Comparison of ENCODE assay signal across 8 cellular contexts in the genomic region with DNA sequence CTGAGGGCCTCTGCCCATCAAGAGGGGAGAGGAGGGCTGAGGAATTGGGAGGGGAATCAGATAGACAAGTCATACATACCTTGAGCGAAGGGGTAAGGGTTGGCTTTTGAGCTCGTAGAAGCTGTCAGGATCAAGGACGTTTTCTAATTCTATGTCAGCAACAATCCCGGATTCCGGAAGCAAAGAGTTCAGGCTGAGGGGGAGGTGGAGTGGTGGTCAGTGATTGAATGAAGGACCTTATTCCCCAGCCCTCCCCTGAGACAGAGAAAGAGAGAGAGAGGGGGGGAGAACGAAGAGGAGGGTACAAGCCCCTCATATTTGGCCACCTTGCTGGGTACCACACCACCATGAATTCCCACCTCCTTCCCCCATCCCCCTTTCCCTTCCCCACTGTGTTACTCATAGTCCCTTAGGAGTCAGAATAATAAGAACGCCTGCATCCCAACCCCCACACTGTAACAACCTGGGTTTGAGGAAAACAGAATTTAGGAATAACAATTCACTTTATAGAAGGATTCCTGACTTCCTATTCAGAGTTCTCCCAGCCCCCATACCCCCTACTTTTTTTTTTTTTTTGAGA. TPM values are rescaled to one million over a fixed set of nuclear protein-coding genes. Genes with fewer than 3 reads are reported as not detected.
DNase-seq lines count a peak whose midpoint lies in the region; ATAC-seq, FAIRE-seq and TF ChIP-seq lines count a peak whose summit lies in the region.

No MANE protein-coding gene starts in this region.

- H3K36me3 ChIP-seq in K562 (ENCODE audit: control insufficient read depth, insufficient read depth, low read length) (peaks cover 35% of the 10 kb centered on the region; the same call in 2 of the 3 replicates), right lobe of liver (peaks cover 0 to 28% (median 5%) of the 10 kb centered on the region in 4 donors), upper lobe of left lung (peaks cover 3 to 36% (median 26%) of the 10 kb centered on the region in 4 donors)

- WGBS in K562 (ENCODE audit: insufficient coverage, low coverage, missing lambda C conversion rate) = 22% methylated on average over 7 of the region's 7 CpGs
- 27% methylated on average over 7 of the region's 7 CpGs for WGBS in right lobe of liver (ENCODE audit: insufficient coverage, low coverage, low lambda C conversion rate, missing lambda C conversion rate)
- 27 to 31% methylated on average over 7 of the region's 7 CpGs for WGBS in upper lobe of left lung, 2 donors

- H3K4me3 ChIP-seq in K562 = peak overlapping the region; percentile 19; the same call in 1 of the 2 replicates
- peak overlapping the region; percentile 12 to 27 (median 16) for H3K4me3 ChIP-seq in right lobe of liver
- peak overlapping the region in 2 of 4 donors; percentile 69 to 78 for H3K4me3 ChIP-seq in upper lobe of left lung

- H3K9me3 ChIP-seq in K562 (replicated peaks; ENCODE audit: control insufficient read depth, insufficient read depth, low read depth, low read length) = no peaks in the 10 kb centered on the region
- H3K9me3 ChIP-seq in right lobe of liver = no peaks in the 10 kb centered on the region
- peaks cover 0 to 5% (median 0%) of the 10 kb centered on the region in 4 donors for H3K9me3 ChIP-seq in upper lobe of left lung

- TF ChIP-seq CTCF in K562 (IDR thresholded peaks at IDR 0.05 in 2 of 3, conservative IDR thresholded peaks at IDR 0.05 in 1 of 3; ENCODE audit: insufficient read depth in 2 of 3, low read depth in 1 of 3, low read length in 3 of 3) (no peak), right lobe of liver (IDR thresholded peaks at IDR 0.05) (no peak), upper lobe of left lung (IDR thresholded peaks at IDR 0.05) (no peak)

- POLR2A ChIA-PET in K562 (lab: Yijun Ruan, JAX) = interaction anchor here (0.6 to 1.4 kb wide), 5 partner anchors 18 to 303 kb away, joined by 3 read pairs; no protein-coding TSS in a partner anchor

- H2AFZ ChIP-seq in K562 (ENCODE audit: low read depth, low read length) = no peak overlapping the region

- H4K20me1 ChIP-seq in K562 (replicated peaks; ENCODE audit: control insufficient read depth, insufficient read depth, low read length) = no peaks in the 10 kb centered on the region

- no peaks in the 10 kb centered on the region for H3K27me3 Mint-ChIP-seq in activated naive CD4-positive, alpha-beta T cell treated with anti-CD3 and anti-CD28 coated beads, Interleukin-2, amount 50 U/mL, for 24 hours

- no peak for FAIRE-seq in K562 (lab: Jason Lieb, UNC)

- peak overlapping the region; percentile 60 to 77; a peak in 3 of 4 replicates for H3K9ac ChIP-seq in K562 (ENCODE audit: insufficient read depth in 1 of 2, low read depth in 2 of 2, low read length in 2 of 2)

- H3K9me3 Mint-ChIP-seq in activated naive CD4-positive, alpha-beta T cell treated with anti-CD3 and anti-CD28 coated beads, Interleukin-2, amount 50 U/mL, for 24 hours = no peaks in the 10 kb centered on the region

- TF ChIP-seq POLR2A in K562 (conservative IDR thresholded peaks at IDR 0.05) (no peak), right lobe of liver (IDR thresholded peaks at IDR 0.05) (no peak), upper lobe of left lung (IDR thresholded peaks at IDR 0.05) (no peak)

- H3K27me3 ChIP-seq in K562 (ENCODE audit: control insufficient read depth in 2 of 2, insufficient read depth in 2 of 2, low read length in 2 of 2) (no peaks in the 10 kb centered on the region), right lobe of liver (no peaks in the 10 kb centered on the region), upper lobe of left lung (no peaks in the 10 kb centered on the region)

- CTCF ChIA-PET in K562 (lab: Yijun Ruan, JAX; ENCODE audit: low intra/inter-chr PET ratio) = no interaction called here

- H3K36me3 Mint-ChIP-seq in activated naive CD4-positive, alpha-beta T cell treated with anti-CD3 and anti-CD28 coated beads, Interleukin-2, amount 50 U/mL, for 24 hours = peaks cover 2% of the 10 kb centered on the region

- peak overlapping the region; percentile 82 for H3K27ac Mint-ChIP-seq in activated naive CD4-positive, alpha-beta T cell treated with anti-CD3 and anti-CD28 coated beads, Interleukin-2, amount 50 U/mL, for 24 hours

- H3K9me1 ChIP-seq in K562 (ENCODE audit: control insufficient read depth, insufficient read depth, low read length) = no peaks in the 10 kb centered on the region

- peak overlapping the region; percentile 74 for H3K27ac ChIP-seq in K562 (ENCODE audit: extremely low read depth, low read depth, low read length)
- H3K27ac ChIP-seq in right lobe of liver = peak overlapping the region; percentile 47 to 98 (median 63)
- H3K27ac ChIP-seq in upper lobe of left lung = peak overlapping the region; percentile 67 to 99 (median 98)

- no TSS peak for BruUV-seq in K562 (replicated peaks; lab: Mats Ljungman, UMichigan)

- H3K79me2 ChIP-seq in K562 (ENCODE audit: control insufficient read depth, insufficient read depth, low read length) = peaks cover 36% of the 10 kb centered on the region

- H3K4me3 Mint-ChIP-seq in activated naive CD4-positive, alpha-beta T cell treated with anti-CD3 and anti-CD28 coated beads, Interleukin-2, amount 50 U/mL, for 24 hours = peak overlapping the region; percentile 90

- DNase-seq in activated naive CD4-positive, alpha-beta T cell treated with Interleukin-2 at 50 U/mL for 16 hours = no peak
- DNase-seq in K562 (ENCODE audit: extremely low read depth in 1 of 4, low spot score in 3 of 4) = no peak
- DNase-seq in right lobe of liver = no peak
- no peak for DNase-seq in upper lobe of left lung
- DNase-seq in superior temporal gyrus (ENCODE audit: extremely low spot score) = no peak
- no peak for DNase-seq in stimulated activated naive CD4-positive, alpha-beta T cell (lab: John Stamatoyannopoulos, UW)

- intact Hi-C loops in K562 (cut with micrococcal nuclease) (loop anchor here (5.0 kb wide), 3 partner anchors 38 to 137 kb away; partner anchors contain the start of gene GRIPAP1), right lobe of liver (cut with DNase I) (no loop called here)

- no peak for TF ChIP-seq RAD21 in K562 (CRISPR knock-in tag; conservative IDR thresholded peaks at IDR 0.05 in 1 of 2, IDR thresholded peaks at IDR 0.05 in 1 of 2)

- no peak for ATAC-seq in K562
- ATAC-seq in right lobe of liver = no peak
- ATAC-seq in upper lobe of left lung (ENCODE audit: low FRiP score in 2 of 2) = no peak
- ATAC-seq in GM21367 (IDR thresholded peaks at IDR 0.05; ENCODE audit: unreplicated experiment) = no peak

- H3K4me1 Mint-ChIP-seq in activated naive CD4-positive, alpha-beta T cell treated with anti-CD3 and anti-CD28 coated beads, Interleukin-2, amount 50 U/mL, for 24 hours = peaks cover 35% of the 10 kb centered on the region

- H3K4me2 ChIP-seq in K562 (ENCODE audit: insufficient read depth, low read length) = peak overlapping the region; percentile 78

- H3K4me1 ChIP-seq in K562 (replicated peaks in 1 of 2; ENCODE audit: control insufficient read depth in 2 of 2, insufficient read depth in 2 of 2, low read length in 2 of 2) = peaks cover 36 to 42% of the 10 kb centered on the region in 2 experiments; a peak in 4 of 5 replicates
- peaks cover 0 to 8% (median 0%) of the 10 kb centered on the region in 4 donors for H3K4me1 ChIP-seq in right lobe of liver
- peaks cover 11 to 24% (median 16%) of the 10 kb centered on the region in 4 donors for H3K4me1 ChIP-seq in upper lobe of left lung

- TF ChIP-seq EP300 in K562 (IDR thresholded peaks at IDR 0.05; ENCODE audit: low read length) (no peak), upper lobe of left lung (IDR thresholded peaks at IDR 0.05) (no peak)

- in situ Hi-C loops in K562 (cut with MboI) = no loop called here

RNA-seq across cellular contexts. Expression of gene TFE3, which starts 2.7 kb away (rescaled TPM):
- total RNA-seq in K562 (2011; cell fraction: chromatin; rRNA removed; ENCODE audit: low replicate concordance) = 40.6 and 53.3 TPM in 2 replicates
- 26.7 and 35.2 TPM in 2 replicates for total RNA-seq in K562 (2011; cell fraction: nucleolus; rRNA removed)
- total RNA-seq in K562 (2011; cell fraction: nucleoplasm; rRNA removed) = 33.7 and 52.6 TPM in 2 replicates
- total RNA-seq in K562 (2014; rRNA removed) (15.9 and 20.8 TPM in 2 replicates), K562 (2014; rRNA removed; fragmentation: Illumina TruSeq; extraction: Trizol) (8.4 and 9.5 TPM in 2 replicates), K562 (2015; rRNA removed; fragmentation: Illumina TruSeq; extraction: Trizol) (11.8 and 11.9 TPM in 2 replicates), K562 (2021) (16.9 and 20.3 TPM in 2 replicates), right lobe of liver (10 to 100 TPM; 14.9 to 43.3 (median 23.3) TPM), upper lobe of left lung (10 to 100 TPM; 44.4 to 99.7 (median 72.3) TPM)
- polyA plus RNA-seq in K562 (2011; rRNA removed) (10.5 and 11.2 TPM in 2 replicates), K562 (2014; fragmentation: Illumina TruSeq; extraction: Trizol) (18.7 and 20.6 TPM in 2 replicates), K562 (2014; fragmentation: Nextera tagmentation; extraction: Ambion mirVana) (1 to 10 TPM; 1.9 to 3.8 TPM), K562 (2014; rRNA removed) (14.8 and 15.1 TPM in 2 replicates)
- polyA plus RNA-seq in K562 (2011; cell fraction: cytosol; rRNA removed) = 13.1 and 28.0 TPM in 2 replicates
- polyA plus RNA-seq in K562 (2011; cell fraction: nucleus; rRNA removed) = 11.2 and 20.3 TPM in 2 replicates
- 18.1 and 29.3 TPM in 2 replicates for polyA plus RNA-seq in K562 (2012)
- 15.7 and 26.0 TPM in 2 replicates for polyA minus RNA-seq in K562 (2011; rRNA and poly(A)+ RNA removed)
- polyA minus RNA-seq in K562 (2011; cell fraction: cytosol; rRNA and poly(A)+ RNA removed) = 22.6 and 27.9 TPM in 2 replicates
- 12.1 and 15.5 TPM in 2 replicates for polyA minus RNA-seq in K562 (2011; cell fraction: nucleus; rRNA and poly(A)+ RNA removed)

RNA-seq across cellular contexts. Expression of gene CCDC120, which starts 18.3 kb away (rescaled TPM):
- total RNA-seq in K562 (2011; cell fraction: chromatin; rRNA removed; ENCODE audit: low replicate concordance) = 4.7 and 8.2 TPM in 2 replicates
- total RNA-seq in K562 (2011; cell fraction: nucleolus; rRNA removed) = 2.5 and 2.9 TPM in 2 replicates
- 4.4 and 7.8 TPM in 2 replicates for total RNA-seq in K562 (2011; cell fraction: nucleoplasm; rRNA removed)
- total RNA-seq in K562 (2014; rRNA removed) (0.77 and 1.1 TPM in 2 replicates), K562 (2014; rRNA removed; fragmentation: Illumina TruSeq; extraction: Trizol) (0.22 and 0.29 TPM in 2 replicates), K562 (2015; rRNA removed; fragmentation: Illumina TruSeq; extraction: Trizol) (0.40 and 0.57 TPM in 2 replicates), K562 (2021) (3.1 and 3.6 TPM in 2 replicates), right lobe of liver (10 to 100 TPM in 1 of 6 experiments, 1 to 10 TPM in 5; 3.3 to 12.1 (median 4.5) TPM), upper lobe of left lung (10 to 100 TPM in 3 of 6 donors, 1 to 10 TPM in 3; 6.0 to 13.5 (median 9.9) TPM)
- polyA plus RNA-seq in K562 (2011; rRNA removed) (0.54 and 1.3 TPM in 2 replicates), K562 (2014; fragmentation: Illumina TruSeq; extraction: Trizol) (1.9 and 2.0 TPM in 2 replicates), K562 (2014; fragmentation: Nextera tagmentation; extraction: Ambion mirVana) (under 1 TPM; 0.13 to 0.14 TPM), K562 (2014; rRNA removed) (1.3 and 2.2 TPM in 2 replicates)
- polyA plus RNA-seq in K562 (2011; cell fraction: cytosol; rRNA removed) = 0.74 and 0.97 TPM in 2 replicates
- 3.4 and 4.4 TPM in 2 replicates for polyA plus RNA-seq in K562 (2011; cell fraction: nucleus; rRNA removed)
- 1.9 and 3.0 TPM in 2 replicates for polyA plus RNA-seq in K562 (2012)
- polyA minus RNA-seq in K562 (2011; rRNA and poly(A)+ RNA removed) = 0.32 and 0.51 TPM in 2 replicates
- polyA minus RNA-seq in K562 (2011; cell fraction: cytosol; rRNA and poly(A)+ RNA removed) = 0.48 and 0.64 TPM in 2 replicates
- 0.67 and 0.78 TPM in 2 replicates for polyA minus RNA-seq in K562 (2011; cell fraction: nucleus; rRNA and poly(A)+ RNA removed)

RNA-seq across cellular contexts. Expression of gene PRAF2, which starts 33.3 kb away (rescaled TPM):
- total RNA-seq in K562 (2011; cell fraction: chromatin; rRNA removed; ENCODE audit: low replicate concordance) = 7.1 and 19.3 TPM in 2 replicates
- 10.7 and 13.4 TPM in 2 replicates for total RNA-seq in K562 (2011; cell fraction: nucleolus; rRNA removed)
- total RNA-seq in K562 (2011; cell fraction: nucleoplasm; rRNA removed) = 11.1 and 15.0 TPM in 2 replicates
- 2.0 and 2.4 TPM in 2 replicates for total RNA-seq in K562 (2014; rRNA removed)
- total RNA-seq in K562 (2014; rRNA removed; fragmentation: Illumina TruSeq; extraction: Trizol) = 0.55 and 0.64 TPM in 2 replicates
- total RNA-seq in K562 (2015; rRNA removed; fragmentation: Illumina TruSeq; extraction: Trizol) = 0.75 and 1.2 TPM in 2 replicates
- total RNA-seq in K562 (2021) = 2.8 and 3.8 TPM in 2 replicates
- polyA plus RNA-seq in K562 (2011; rRNA removed) = 2.5 and 5.3 TPM in 2 replicates
- 2.9 and 4.7 TPM in 2 replicates for polyA plus RNA-seq in K562 (2011; cell fraction: cytosol; rRNA removed)
- polyA plus RNA-seq in K562 (2011; cell fraction: nucleus; rRNA removed) = 23.9 and 40.4 TPM in 2 replicates
- polyA plus RNA-seq in K562 (2012) = 2.3 and 14.7 TPM in 2 replicates
- 3.6 and 3.7 TPM in 2 replicates for polyA plus RNA-seq in K562 (2014; fragmentation: Illumina TruSeq; extraction: Trizol)
- under 1 TPM; 0.24 to 0.29 TPM for polyA plus RNA-seq in K562 (2014; fragmentation: Nextera tagmentation; extraction: Ambion mirVana)
- polyA plus RNA-seq in K562 (2014; rRNA removed) = 3.8 and 5.7 TPM in 2 replicates
- 0.63 and 0.72 TPM in 2 replicates for polyA minus RNA-seq in K562 (2011; rRNA and poly(A)+ RNA removed)
- 0.67 and 1.4 TPM in 2 replicates for polyA minus RNA-seq in K562 (2011; cell fraction: cytosol; rRNA and poly(A)+ RNA removed)
- polyA minus RNA-seq in K562 (2011; cell fraction: nucleus; rRNA and poly(A)+ RNA removed) = 3.9 and 4.9 TPM in 2 replicates
- total RNA-seq in right lobe of liver = 10 to 100 TPM in 1 of 6 experiments, 1 to 10 TPM in 5; 3.1 to 11.2 (median 5.1) TPM
- 10 to 100 TPM; 12.5 to 26.2 (median 15.5) TPM for total RNA-seq in upper lobe of left lung

RNA-seq across cellular contexts. Expression of gene GRIPAP1, which starts 38.4 kb away (rescaled TPM):
- total RNA-seq in K562 (2011; cell fraction: chromatin; rRNA removed; ENCODE audit: low replicate concordance) = 195 and 197 TPM in 2 replicates
- 52.9 and 55.0 TPM in 2 replicates for total RNA-seq in K562 (2011; cell fraction: nucleolus; rRNA removed)
- 112 and 180 TPM in 2 replicates for total RNA-seq in K562 (2011; cell fraction: nucleoplasm; rRNA removed)
- total RNA-seq in K562 (2014; rRNA removed) (21.7 and 24.0 TPM in 2 replicates), K562 (2014; rRNA removed; fragmentation: Illumina TruSeq; extraction: Trizol) (15.3 and 16.2 TPM in 2 replicates), K562 (2015; rRNA removed; fragmentation: Illumina TruSeq; extraction: Trizol) (18.4 and 20.8 TPM in 2 replicates), K562 (2021) (27.4 and 37.5 TPM in 2 replicates), right lobe of liver (10 to 100 TPM; 15.3 to 32.1 (median 22.0) TPM), upper lobe of left lung (100 to 1,000 TPM in 1 of 6 donors, 10 to 100 TPM in 5; 37.5 to 140 (median 50.8) TPM)
- polyA plus RNA-seq in K562 (2011; rRNA removed) (28.8 and 31.9 TPM in 2 replicates), K562 (2014; fragmentation: Illumina TruSeq; extraction: Trizol) (27.3 and 31.0 TPM in 2 replicates), K562 (2014; fragmentation: Nextera tagmentation; extraction: Ambion mirVana) (1 to 10 TPM; 4.1 to 4.6 TPM), K562 (2014; rRNA removed) (41.6 and 42.4 TPM in 2 replicates)
- 15.3 and 19.5 TPM in 2 replicates for polyA plus RNA-seq in K562 (2011; cell fraction: cytosol; rRNA removed)
- polyA plus RNA-seq in K562 (2011; cell fraction: nucleus; rRNA removed) = 159 and 162 TPM in 2 replicates
- 26.9 and 43.0 TPM in 2 replicates for polyA plus RNA-seq in K562 (2012)
- 26.0 and 41.0 TPM in 2 replicates for polyA minus RNA-seq in K562 (2011; rRNA and poly(A)+ RNA removed)
- 7.2 and 8.1 TPM in 2 replicates for polyA minus RNA-seq in K562 (2011; cell fraction: cytosol; rRNA and poly(A)+ RNA removed)
- 21.1 and 50.1 TPM in 2 replicates for polyA minus RNA-seq in K562 (2011; cell fraction: nucleus; rRNA and poly(A)+ RNA removed)

RNA-seq across cellular contexts. Expression of gene WDR45, which starts 39.2 kb away (rescaled TPM):
- total RNA-seq in K562 (2011; cell fraction: chromatin; rRNA removed; ENCODE audit: low replicate concordance) = 248 and 538 TPM in 2 replicates
- total RNA-seq in K562 (2011; cell fraction: nucleolus; rRNA removed) = 297 and 325 TPM in 2 replicates
- 309 and 310 TPM in 2 replicates for total RNA-seq in K562 (2011; cell fraction: nucleoplasm; rRNA removed)
- total RNA-seq in K562 (2014; rRNA removed) (52.5 and 59.7 TPM in 2 replicates), K562 (2014; rRNA removed; fragmentation: Illumina TruSeq; extraction: Trizol) (28.6 and 40.4 TPM in 2 replicates), K562 (2015; rRNA removed; fragmentation: Illumina TruSeq; extraction: Trizol) (27.5 and 29.0 TPM in 2 replicates), K562 (2021) (78.7 and 79.9 TPM in 2 replicates), right lobe of liver (10 to 100 TPM; 31.8 to 65.2 (median 47.9) TPM), upper lobe of left lung (100 to 1,000 TPM in 2 of 6 donors, 10 to 100 TPM in 4; 55.9 to 165 (median 74.2) TPM)
- polyA plus RNA-seq in K562 (2011; rRNA removed) (122 and 125 TPM in 2 replicates), K562 (2014; fragmentation: Illumina TruSeq; extraction: Trizol) (81.8 and 90.8 TPM in 2 replicates), K562 (2014; fragmentation: Nextera tagmentation; extraction: Ambion mirVana) (10 to 100 TPM; 19.4 to 31.0 TPM), K562 (2014; rRNA removed) (106 and 136 TPM in 2 replicates)
- 110 and 158 TPM in 2 replicates for polyA plus RNA-seq in K562 (2011; cell fraction: cytosol; rRNA removed)
- polyA plus RNA-seq in K562 (2011; cell fraction: nucleus; rRNA removed) = 536 and 714 TPM in 2 replicates
- 72.7 and 146 TPM in 2 replicates for polyA plus RNA-seq in K562 (2012)
- 50.8 and 83.2 TPM in 2 replicates for polyA minus RNA-seq in K562 (2011; rRNA and poly(A)+ RNA removed)
- 30.2 and 31.0 TPM in 2 replicates for polyA minus RNA-seq in K562 (2011; cell fraction: cytosol; rRNA and poly(A)+ RNA removed)
- 90.1 and 104 TPM in 2 replicates for polyA minus RNA-seq in K562 (2011; cell fraction: nucleus; rRNA and poly(A)+ RNA removed)
